Comparison of ENCODE assay signal across 10 cellular contexts in the genomic region with DNA sequence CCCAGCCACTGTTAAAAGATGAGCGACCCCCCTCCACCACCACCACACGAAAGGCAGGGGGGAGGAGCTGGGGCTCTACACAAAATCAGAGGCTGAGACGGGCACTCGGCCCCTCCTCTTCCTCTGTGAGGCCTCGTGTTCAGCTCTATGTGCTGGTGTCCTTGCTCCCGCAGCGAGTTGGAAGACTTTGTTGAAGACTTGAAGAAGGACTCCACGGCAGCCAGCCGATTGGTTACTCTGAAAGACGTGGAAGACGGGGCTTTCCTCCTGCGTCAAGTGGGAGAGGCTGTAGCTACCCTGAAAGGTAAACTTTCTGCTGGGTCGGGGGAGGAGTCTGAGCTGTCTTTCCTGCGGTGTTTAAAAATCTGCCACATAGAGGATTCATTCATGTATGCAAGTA.
A peak's percentile ranks its signal among the peaks of the same experiment; 100 is the strongest.
DNase-seq lines count a peak whose midpoint lies in the region; ATAC-seq and TF ChIP-seq lines count a peak whose summit lies in the region.
"Had no signal": no experiment of that assay in that cellular context is flagged by ENCODE, and none has a peak within 500 bp of the region (broad histone marks: within the 10 kb centered on the region; RNA-seq: fewer than 3 reads in every experiment).

No MANE protein-coding gene starts in this region.

- H3K4me3 Mint-ChIP-seq in activated T-helper 1 cell treated with anti-CD3 and anti-CD28 coated beads, Interleukin-12 subunit alpha, Interleukin-12 subunit beta, Interleukin-2, Interleukin-4 antibody, amounts not matched to agents 30 ng/mL and 10 ng/mL and 1 ng/mL, durations not matched to agents 14 hours and 24 hours and 36 hours = peak overlapping the region; percentile 74
- no peak overlapping the region for H3K4me3 Mint-ChIP-seq in progenitor cell of endocrine pancreas (ENCODE audit: low read depth)

- in situ Hi-C loops in SK-MEL-5 (cut with HindIII; ENCODE audit: low pct_unique_long_range_greater_than_20kb, low sequenced_read_pairs) = no loop called here

- H3K27ac Mint-ChIP-seq in activated T-helper 1 cell treated with anti-CD3 and anti-CD28 coated beads, Interleukin-12 subunit alpha, Interleukin-12 subunit beta, Interleukin-2, Interleukin-4 antibody, amounts not matched to agents 30 ng/mL and 10 ng/mL and 1 ng/mL, durations not matched to agents 14 hours and 24 hours and 36 hours = peak overlapping the region; percentile 65
- H3K27ac Mint-ChIP-seq in progenitor cell of endocrine pancreas = peak overlapping the region; percentile 41
- H3K27ac Mint-ChIP-seq: IgD-negative memory B cell had no signal

- DNase-seq in SK-MEL-5 (ENCODE audit: low read depth, low spot score) (peak; percentile 55), progenitor cell of endocrine pancreas (ENCODE audit: low spot score, unreplicated experiment) (no peak), thyroid gland (no peak), NCI-H1436 (lab: John Stamatoyannopoulos, UW) (no peak), WERI-Rb-1 (no peak)
- peak; percentile 28 for DNase-seq in activated T-helper 1 cell treated with anti-CD3 and anti-CD28 coated beads, Interleukin-12 subunit alpha, Interleukin-12 subunit beta, Interleukin-2, Interleukin-4 antibody, amounts not matched to agents 30 ng/mL and 10 ng/mL and 1 ng/mL, durations not matched to agents 14 hours and 24 hours and 36 hours (ENCODE audit: low spot score)
- DNase-seq: NCI-H510A treated with DMSO at 0.1 percent for 48 hours had no signal

- peaks cover 4% of the 10 kb centered on the region for H3K27me3 Mint-ChIP-seq in activated T-helper 1 cell treated with anti-CD3 and anti-CD28 coated beads, Interleukin-12 subunit alpha, Interleukin-12 subunit beta, Interleukin-2, Interleukin-4 antibody, amounts not matched to agents 30 ng/mL and 10 ng/mL and 1 ng/mL, durations not matched to agents 14 hours and 24 hours and 36 hours (ENCODE audit: insufficient read depth)
- H3K27me3 Mint-ChIP-seq in progenitor cell of endocrine pancreas = no peaks in the 10 kb centered on the region

- peaks cover 9 to 34% of the 10 kb centered on the region in 2 donors for H3K36me3 ChIP-seq in thyroid gland
- H3K36me3 ChIP-seq in WERI-Rb-1 = no peaks in the 10 kb centered on the region

- H3K4me1 ChIP-seq in thyroid gland = peaks cover 6 to 7% of the 10 kb centered on the region in 2 donors

- no peak for TF ChIP-seq POLR2A in thyroid gland (IDR thresholded peaks at IDR 0.05)

- TF ChIP-seq CTCF in progenitor cell of endocrine pancreas (IDR thresholded peaks at IDR 0.05; ENCODE audit: unreplicated experiment) (no peak), thyroid gland (IDR thresholded peaks at IDR 0.05) (no peak), WERI-Rb-1 (IDR thresholded peaks at IDR 0.05; ENCODE audit: low read depth, low read length) (no peak)

- no peaks in the 10 kb centered on the region for H3K9me3 Mint-ChIP-seq in activated T-helper 1 cell treated with anti-CD3 and anti-CD28 coated beads, Interleukin-12 subunit alpha, Interleukin-12 subunit beta, Interleukin-2, Interleukin-4 antibody, amounts not matched to agents 30 ng/mL and 10 ng/mL and 1 ng/mL, durations not matched to agents 14 hours and 24 hours and 36 hours
- no peaks in the 10 kb centered on the region for H3K9me3 Mint-ChIP-seq in progenitor cell of endocrine pancreas (ENCODE audit: low read depth)

- WGBS in thyroid gland, 2 donors = 75 to 76% methylated on average over 14 of the region's 14 CpGs

- no peaks in the 10 kb centered on the region for H3K9me3 ChIP-seq in thyroid gland
- no peaks in the 10 kb centered on the region for H3K9me3 ChIP-seq in WERI-Rb-1 (ENCODE audit: severe bottlenecking)

- H3K27me3 ChIP-seq in thyroid gland (no peaks in the 10 kb centered on the region), WERI-Rb-1 (ENCODE audit: insufficient read depth, low read depth, severe bottlenecking) (no peaks in the 10 kb centered on the region)

- no peak overlapping the region for H3K4me3 ChIP-seq in thyroid gland (replicated peaks in 1 of 3)
- H3K4me3 ChIP-seq in WERI-Rb-1 (ENCODE audit: low read depth, low read length) = no peak overlapping the region

- H3K27ac ChIP-seq in thyroid gland (peak overlapping the region in 1 of 3 donors; percentile 72), WERI-Rb-1 (no peak overlapping the region)

- peaks cover 30% of the 10 kb centered on the region for H3K4me1 Mint-ChIP-seq in activated T-helper 1 cell treated with anti-CD3 and anti-CD28 coated beads, Interleukin-12 subunit alpha, Interleukin-12 subunit beta, Interleukin-2, Interleukin-4 antibody, amounts not matched to agents 30 ng/mL and 10 ng/mL and 1 ng/mL, durations not matched to agents 14 hours and 24 hours and 36 hours (ENCODE audit: low read depth)
- H3K4me1 Mint-ChIP-seq in progenitor cell of endocrine pancreas (ENCODE audit: low read depth) = peaks cover 10% of the 10 kb centered on the region

- peak; percentile 53 for ATAC-seq in GM18868 (IDR thresholded peaks at IDR 0.05; ENCODE audit: unreplicated experiment)
- no peak for ATAC-seq in HG02588 (IDR thresholded peaks at IDR 0.05; ENCODE audit: unreplicated experiment)

- peaks cover 6% of the 10 kb centered on the region for H3K36me3 Mint-ChIP-seq in activated T-helper 1 cell treated with anti-CD3 and anti-CD28 coated beads, Interleukin-12 subunit alpha, Interleukin-12 subunit beta, Interleukin-2, Interleukin-4 antibody, amounts not matched to agents 30 ng/mL and 10 ng/mL and 1 ng/mL, durations not matched to agents 14 hours and 24 hours and 36 hours (ENCODE audit: low read depth)
- H3K36me3 Mint-ChIP-seq in progenitor cell of endocrine pancreas (ENCODE audit: insufficient read depth) = peaks cover 35% of the 10 kb centered on the region
- H3K36me3 Mint-ChIP-seq: IgD-negative memory B cell had no signal

- intact Hi-C loops in activated T-helper 1 cell treated with anti-CD3 and anti-CD28 coated beads, Interleukin-12 subunit alpha, Interleukin-12 subunit beta, Interleukin-2, Interleukin-4 antibody, amounts not matched to agents 30 ng/mL and 10 ng/mL and 1 ng/mL, durations not matched to agents 14 hours and 24 hours and 36 hours (cut with micrococcal nuclease) = loop anchor here (1.0 to 10.0 kb wide), 4 partner anchors 37 to 815 kb away; no protein-coding TSS in a partner anchor
- intact Hi-C loops in thyroid gland (cut with DNase I) = loop anchor here (10.0 kb wide), 1 partner anchor 525 kb away; no protein-coding TSS in a partner anchor

Comparison
In these comparisons a context has a peak if more than half of its experiments do, and no peak if none do; other contexts are left out.
1. DNase-seq: peak in SK-MEL-5 (single experiment) and activated T-helper 1 cell treated with anti-CD3 and anti-CD28 coated beads, Interleukin-12 subunit alpha, Interleukin-12 subunit beta, Interleukin-2, Interleukin-4 antibody, amounts not matched to agents 30 ng/mL and 10 ng/mL and 1 ng/mL, durations not matched to agents 14 hours and 24 hours and 36 hours (single experiment); none in progenitor cell of endocrine pancreas (single experiment), thyroid gland (0 of 2), NCI-H1436 (single experiment) and WERI-Rb-1 (single experiment).